Comparison of ENCODE assay signal across 19 cellular contexts in the genomic region with DNA sequence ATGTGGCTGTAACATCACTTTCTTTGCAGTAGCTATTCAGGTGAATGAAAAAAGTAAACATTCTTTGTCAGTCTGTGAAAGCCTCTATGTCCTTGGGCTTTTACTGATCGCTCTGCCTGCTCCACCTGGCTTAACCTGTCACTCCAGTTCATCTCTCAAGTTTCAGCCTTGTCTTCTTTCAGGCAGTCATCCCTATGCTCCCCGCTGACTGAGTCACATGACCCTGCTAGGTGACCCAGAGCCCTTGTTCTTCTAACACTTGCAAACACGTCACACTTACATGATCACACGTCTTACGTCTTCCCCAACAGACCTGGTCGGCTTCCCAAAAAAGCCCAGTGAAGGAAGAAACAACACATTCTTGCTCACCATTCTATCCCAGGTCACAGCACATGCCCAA.
A peak's percentile ranks its signal among the peaks of the same experiment; 100 is the strongest.
DNase-seq lines count a peak whose midpoint lies in the region; ATAC-seq and TF ChIP-seq lines count a peak whose summit lies in the region.
"Had no signal": no experiment of that assay in that cellular context is flagged by ENCODE, and none has a peak within 500 bp of the region (broad histone marks: within the 10 kb centered on the region; RNA-seq: fewer than 3 reads in every experiment).

No MANE protein-coding gene starts in this region.

- no peak overlapping the region for H3K4me3 Mint-ChIP-seq in activated CD4-positive, alpha-beta memory T cell treated with anti-CD3 and anti-CD28 coated beads for 36 hours
- H3K4me3 Mint-ChIP-seq: CD8-positive, alpha-beta T cell had no signal

- H3K4me3 ChIP-seq in brain microvascular endothelial cell (ENCODE audit: low read depth, low read length) (no peak overlapping the region), kidney epithelial cell (ENCODE audit: low read depth, low read length) (no peak overlapping the region), coronary artery (no peak overlapping the region)
- H3K4me3 ChIP-seq: uterus had no signal

- in situ Hi-C loops in brain microvascular endothelial cell (cut with HindIII; ENCODE audit: low pct_ligation_motif_present, low sequenced_read_pairs), result no loop called here

- TF ChIP-seq CTCF in brain microvascular endothelial cell (IDR thresholded peaks at IDR 0.05; ENCODE audit: low read depth, low read length, missing control alignments) (no peak), kidney epithelial cell (IDR thresholded peaks at IDR 0.05; ENCODE audit: insufficient read depth, low read length, poor library complexity, severe bottlenecking) (no peak), coronary artery (IDR thresholded peaks at IDR 0.05) (no peak)

- H3K9me3 Mint-ChIP-seq in activated CD4-positive, alpha-beta memory T cell treated with anti-CD3 and anti-CD28 coated beads for 36 hours, result peaks cover 8% of the 10 kb centered on the region

- no peaks in the 10 kb centered on the region for H3K4me1 Mint-ChIP-seq in activated CD4-positive, alpha-beta memory T cell treated with anti-CD3 and anti-CD28 coated beads for 36 hours (ENCODE audit: low read depth)

- intact Hi-C loops in Right ventricle myocardium inferior (cut with DNase I), result no loop called here
- intact Hi-C loops in activated CD4-positive, alpha-beta memory T cell treated with anti-CD3 and anti-CD28 coated beads for 36 hours (cut with micrococcal nuclease), result no loop called here

- POLR2A ChIA-PET in activated CD4-positive, alpha-beta memory T cell treated with anti-CD3 and anti-CD28 coated beads for 36 hours (lab: Charles Lee), result no interaction called here

- H3K36me3 Mint-ChIP-seq in activated CD4-positive, alpha-beta memory T cell treated with anti-CD3 and anti-CD28 coated beads for 36 hours, result no peaks in the 10 kb centered on the region
- H3K36me3 Mint-ChIP-seq: CD8-positive, alpha-beta T cell had no signal

- no peaks in the 10 kb centered on the region for H3K36me3 ChIP-seq in brain microvascular endothelial cell (replicated peaks)
- no peaks in the 10 kb centered on the region for H3K36me3 ChIP-seq in kidney epithelial cell (ENCODE audit: control insufficient read depth, insufficient read depth, low read length)
- H3K36me3 ChIP-seq: uterus had no signal

- DNase-seq in Daoy (ENCODE audit: low read depth) (peak; percentile 1), NCI-H187 treated with DMSO at 0.1 percent for 48 hours (lab: John Stamatoyannopoulos, UW) (peak; percentile 84), brain microvascular endothelial cell (peak; percentile 7), kidney epithelial cell (ENCODE audit: low read depth) (peak; percentile 25), coronary artery (ENCODE audit: low spot score) (no peak), mesenteric fat pad (ENCODE audit: low spot score) (no peak), Right ventricle myocardium inferior (ENCODE audit: missing footprints) (no peak)
- DNase-seq in activated CD4-positive, alpha-beta memory T cell treated with anti-CD3 and anti-CD28 coated beads for 36 hours, result no peak
- DNase-seq: activated effector memory CD4-positive, alpha-beta T cell treated with anti-CD3 and anti-CD28 coated beads, Interleukin-2, amount 50 U/mL, for 16 hours; amniotic stem cell; CD8-positive, alpha-beta T cell; central memory CD4-positive, alpha-beta T cell; effector CD4-positive, alpha-beta T cell; hypothalamus; NCI-H2171; SHP77 treated with DMSO at 0.1 percent for 48 hours; stimulated activated CD4-positive, alpha-beta T cell treated with anti-CD3 and anti-CD28 coated beads, Interleukin-4, amount 100 ng/mL, for 1 hour; uterus had no signal

- H3K27me3 Mint-ChIP-seq in activated CD4-positive, alpha-beta memory T cell treated with anti-CD3 and anti-CD28 coated beads for 36 hours, result no peaks in the 10 kb centered on the region

- H3K27ac Mint-ChIP-seq in activated CD4-positive, alpha-beta memory T cell treated with anti-CD3 and anti-CD28 coated beads for 36 hours, result no peak overlapping the region
- H3K27ac Mint-ChIP-seq: CD8-positive, alpha-beta T cell had no signal

- ATAC-seq in Right ventricle myocardium inferior, result no peak
- ATAC-seq: activated CD4-positive, CD25-positive, alpha-beta regulatory T cell treated with anti-CD3 and anti-CD28 coated beads, Interleukin-2, amount 50 U/mL, for 24 hours; CD8-positive, alpha-beta T cell had no signal

- CTCF ChIA-PET in activated CD4-positive, alpha-beta memory T cell treated with anti-CD3 and anti-CD28 coated beads for 36 hours (lab: Charles Lee), result no interaction called here

- H3K27me3 ChIP-seq in brain microvascular endothelial cell (replicated peaks) (no peaks in the 10 kb centered on the region), kidney epithelial cell (ENCODE audit: control insufficient read depth, insufficient read depth, low read length) (no peaks in the 10 kb centered on the region)
- H3K27me3 ChIP-seq: uterus had no signal

- H3K27ac ChIP-seq in brain microvascular endothelial cell (no peak overlapping the region), coronary artery (no peak overlapping the region)
- H3K27ac ChIP-seq: uterus had no signal

Comparison
In these comparisons a context has a peak if more than half of its experiments do, and no peak if none do; other contexts are left out.
1. DNase-seq: peak in Daoy (single experiment), NCI-H187 treated with DMSO at 0.1 percent for 48 hours (single experiment), brain microvascular endothelial cell (single experiment) and kidney epithelial cell (single experiment); none in coronary artery (single experiment), mesenteric fat pad (single experiment), Right ventricle myocardium inferior (single experiment) and activated CD4-positive, alpha-beta memory T cell treated with anti-CD3 and anti-CD28 coated beads for 36 hours (single experiment).